8 cellular contexts compared by ENCODE assay signal in the genomic region with DNA sequence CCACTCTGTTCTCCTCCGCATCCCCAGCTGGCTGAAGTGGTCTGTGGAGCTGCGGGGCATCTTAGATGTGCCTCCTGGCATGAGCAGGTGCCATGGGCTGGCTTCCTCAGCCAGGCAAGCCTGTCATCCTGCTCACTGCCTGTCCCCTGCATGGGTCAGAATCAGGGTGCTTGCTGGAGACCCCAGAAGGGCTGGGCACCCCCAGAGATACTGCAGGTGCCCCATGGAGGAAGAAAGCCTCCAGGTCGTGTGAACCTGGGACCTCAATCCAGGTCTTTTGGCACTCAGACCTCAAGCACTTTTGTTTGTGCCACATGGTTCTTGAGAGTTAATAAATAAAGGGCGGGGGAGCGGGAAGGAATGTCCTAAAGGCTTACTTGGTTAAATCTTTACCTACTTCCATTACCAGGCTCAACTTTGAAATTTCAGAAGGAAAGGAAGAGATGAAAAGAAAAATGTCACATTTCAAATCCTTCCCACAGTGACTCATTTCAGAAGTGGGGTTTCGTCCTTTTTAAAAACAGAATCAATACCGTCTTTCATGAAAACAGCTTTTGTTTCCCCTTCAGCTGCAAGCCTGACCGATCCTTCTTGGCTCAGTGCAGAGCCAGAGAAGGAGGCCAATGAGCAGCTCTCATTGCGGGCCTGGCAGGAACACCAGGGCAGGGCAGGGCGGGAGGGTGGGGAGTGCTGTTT.
DNase-seq lines count a peak whose midpoint lies in the region; ATAC-seq lines count a peak whose summit lies in the region.

No MANE protein-coding gene starts in this region.

- peak; percentile 75 for ATAC-seq in activated CD8-positive, alpha-beta memory T cell treated with anti-CD3 and anti-CD28 coated beads, Interleukin-2, amount 10 ng/mL, durations not matched to agents 7 days and 5 days
- ATAC-seq in HG03159 (IDR thresholded peaks at IDR 0.05; ENCODE audit: unreplicated experiment) = peak; percentile 85
- ATAC-seq in stimulated activated naive B cell treated with anti-CD40 and anti-IgM and Interleukin-4, amounts not matched to agents 10 μg/mL and 1 μg/mL and 100 μg/mL, for 72 hours (replicated peaks) = peak; percentile 76 to 86

- no peak for DNase-seq in activated CD8-positive, alpha-beta memory T cell treated with anti-CD3 and anti-CD28 coated beads, Interleukin-2, amount 10 ng/mL, durations not matched to agents 7 days and 5 days
- no peak for DNase-seq in activated CD8-positive, alpha-beta memory T cell treated with anti-CD3 and anti-CD28 coated beads, Interleukin-2, amount 50 U/mL, for 4 hours
- DNase-seq in fibroblast of peridontal ligament (ENCODE audit: extremely low read depth) (peak; percentile 33), NCI-H1694 (lab: John Stamatoyannopoulos, UW) (no peak), mucosa of gallbladder (ENCODE audit: low spot score) (no peak)
- DNase-seq in stimulated activated naive B cell treated with anti-CD40 and anti-IgM and Interleukin-4, amounts not matched to agents 10 μg/mL and 1 μg/mL and 100 μg/mL, for 72 hours = no peak
- no peak for DNase-seq in activated naive CD4-positive, alpha-beta T cell (lab: John Stamatoyannopoulos, UW)

- H3K4me1 Mint-ChIP-seq in activated CD8-positive, alpha-beta memory T cell treated with anti-CD3 and anti-CD28 coated beads, Interleukin-2, amount 10 ng/mL, durations not matched to agents 7 days and 5 days = peaks cover 21% of the 10 kb centered on the region
- H3K4me1 Mint-ChIP-seq in stimulated activated naive B cell treated with anti-CD40 and anti-IgM and Interleukin-4, amounts not matched to agents 10 μg/mL and 1 μg/mL and 100 μg/mL, for 72 hours = peaks cover 0 to 6% of the 10 kb centered on the region in 2 donors

- peaks cover 6% of the 10 kb centered on the region for H3K36me3 Mint-ChIP-seq in activated CD8-positive, alpha-beta memory T cell treated with anti-CD3 and anti-CD28 coated beads, Interleukin-2, amount 10 ng/mL, durations not matched to agents 7 days and 5 days
- H3K36me3 Mint-ChIP-seq in stimulated activated naive B cell treated with anti-CD40 and anti-IgM and Interleukin-4, amounts not matched to agents 10 μg/mL and 1 μg/mL and 100 μg/mL, for 72 hours = peaks cover 5 to 13% of the 10 kb centered on the region in 2 donors

- no peak overlapping the region for H3K4me3 Mint-ChIP-seq in activated CD8-positive, alpha-beta memory T cell treated with anti-CD3 and anti-CD28 coated beads, Interleukin-2, amount 10 ng/mL, durations not matched to agents 7 days and 5 days
- H3K4me3 Mint-ChIP-seq in stimulated activated naive B cell treated with anti-CD40 and anti-IgM and Interleukin-4, amounts not matched to agents 10 μg/mL and 1 μg/mL and 100 μg/mL, for 72 hours = no peak overlapping the region

- CTCF ChIA-PET in activated CD8-positive, alpha-beta memory T cell treated with anti-CD3 and anti-CD28 coated beads, Interleukin-2, amount 10 ng/mL, durations not matched to agents 7 days and 5 days (lab: Charles Lee) = interaction anchor here (1.0 kb wide), 1 partner anchor 126 kb away, joined by 4 read pairs; no protein-coding TSS in a partner anchor

- peaks cover 5% of the 10 kb centered on the region for H3K9me3 Mint-ChIP-seq in activated CD8-positive, alpha-beta memory T cell treated with anti-CD3 and anti-CD28 coated beads, Interleukin-2, amount 10 ng/mL, durations not matched to agents 7 days and 5 days (ENCODE audit: low read depth)
- peaks cover 7 to 8% of the 10 kb centered on the region in 2 donors for H3K9me3 Mint-ChIP-seq in stimulated activated naive B cell treated with anti-CD40 and anti-IgM and Interleukin-4, amounts not matched to agents 10 μg/mL and 1 μg/mL and 100 μg/mL, for 72 hours

- peaks cover 11% of the 10 kb centered on the region for H3K27me3 Mint-ChIP-seq in activated CD8-positive, alpha-beta memory T cell treated with anti-CD3 and anti-CD28 coated beads, Interleukin-2, amount 10 ng/mL, durations not matched to agents 7 days and 5 days
- peaks cover 16 to 23% of the 10 kb centered on the region in 2 donors for H3K27me3 Mint-ChIP-seq in stimulated activated naive B cell treated with anti-CD40 and anti-IgM and Interleukin-4, amounts not matched to agents 10 μg/mL and 1 μg/mL and 100 μg/mL, for 72 hours

- peak overlapping the region; percentile 78 for H3K27ac Mint-ChIP-seq in activated CD8-positive, alpha-beta memory T cell treated with anti-CD3 and anti-CD28 coated beads, Interleukin-2, amount 10 ng/mL, durations not matched to agents 7 days and 5 days
- H3K27ac Mint-ChIP-seq in stimulated activated naive B cell treated with anti-CD40 and anti-IgM and Interleukin-4, amounts not matched to agents 10 μg/mL and 1 μg/mL and 100 μg/mL, for 72 hours = peak overlapping the region; percentile 25
